8 cellular contexts compared by ENCODE assay signal in the genomic region with DNA sequence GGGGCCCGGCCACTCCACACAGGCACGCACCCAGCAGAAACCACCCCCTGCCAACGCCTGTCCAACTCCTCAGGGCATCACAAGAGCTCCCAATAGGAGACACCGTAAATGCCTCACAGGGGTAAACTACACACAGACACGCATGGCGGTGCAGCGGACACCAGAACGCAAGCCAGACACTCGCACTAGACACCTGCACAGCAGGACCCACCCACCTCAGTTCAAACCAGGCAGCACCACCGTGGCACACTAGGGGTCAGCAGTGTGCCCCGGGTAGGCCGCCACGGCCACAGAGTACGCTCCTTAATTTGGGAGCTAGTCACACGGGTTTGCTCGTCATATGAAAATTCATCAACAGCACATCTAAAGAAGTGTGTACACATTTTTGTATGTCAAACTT. TPM values are rescaled to one million over a fixed set of nuclear protein-coding genes. Genes with fewer than 3 reads are reported as not detected.
A peak's percentile ranks its signal among the peaks of the same experiment; 100 is the strongest.
DNase-seq lines count a peak whose midpoint lies in the region; ATAC-seq, FAIRE-seq and TF ChIP-seq lines count a peak whose summit lies in the region.

No MANE protein-coding gene starts in this region.

- H3K4me1 Mint-ChIP-seq in T-helper 2 cell treated with Interferon-gamma antibody and Interleukin-4, amounts not matched to agents 5 μg/mL and 100 μg/mL, for 36 hours (ENCODE audit: low read depth) = peaks cover 22% of the 10 kb centered on the region
- H3K4me1 Mint-ChIP-seq in astrocyte (ENCODE audit: low read depth, unreplicated experiment) = peaks cover 9% of the 10 kb centered on the region

- peak; percentile 74 for TF ChIP-seq RAD21 in Ishikawa (IDR thresholded peaks at IDR 0.05; ENCODE audit: low read depth)

- FAIRE-seq in astrocyte (lab: Jason Lieb, UNC) = no peak

- no peaks in the 10 kb centered on the region for H3K9me3 Mint-ChIP-seq in T-helper 2 cell treated with Interferon-gamma antibody and Interleukin-4, amounts not matched to agents 5 μg/mL and 100 μg/mL, for 36 hours
- H3K9me3 Mint-ChIP-seq in astrocyte (ENCODE audit: unreplicated experiment) = no peaks in the 10 kb centered on the region

- H3K36me3 ChIP-seq in astrocyte (ENCODE audit: insufficient read depth, low read length) = peaks cover 5% of the 10 kb centered on the region

- DNase-seq in ELF-1 (ENCODE audit: low read depth, low spot score) (peak; percentile 85), astrocyte (ENCODE audit: low read depth) (no peak), iPS-NIHi11 (ENCODE audit: low spot score) (peak; percentile 86)
- peak; percentile 63 for DNase-seq in T-helper 2 cell treated with Interferon-gamma antibody and Interleukin-4, amounts not matched to agents 5 μg/mL and 100 μg/mL, for 36 hours (ENCODE audit: low spot score)
- peak; percentile 65 for DNase-seq in stimulated activated CD4-positive, alpha-beta T cell treated with anti-CD3 and anti-CD28 coated beads, Interleukin-1b, Interleukin-23, amount 100 ng/mL, for 4 hours (ENCODE audit: low read depth in 2 of 2)

- ATAC-seq in GM18517 (IDR thresholded peaks at IDR 0.05; ENCODE audit: unreplicated experiment) = no peak
- ATAC-seq in HG02678 (IDR thresholded peaks at IDR 0.05; ENCODE audit: unreplicated experiment) = no peak

- H3K36me3 Mint-ChIP-seq in T-helper 2 cell treated with Interferon-gamma antibody and Interleukin-4, amounts not matched to agents 5 μg/mL and 100 μg/mL, for 36 hours (ENCODE audit: low read depth) = peaks cover 30% of the 10 kb centered on the region
- peaks cover 13% of the 10 kb centered on the region for H3K36me3 Mint-ChIP-seq in astrocyte (ENCODE audit: low read depth, unreplicated experiment)

- H3K27ac Mint-ChIP-seq in T-helper 2 cell treated with Interferon-gamma antibody and Interleukin-4, amounts not matched to agents 5 μg/mL and 100 μg/mL, for 36 hours = no peak overlapping the region
- H3K27ac Mint-ChIP-seq in astrocyte (ENCODE audit: unreplicated experiment) = peak overlapping the region; percentile 34

- no peak for TF ChIP-seq EP300 in Ishikawa (IDR thresholded peaks at IDR 0.05; ENCODE audit: borderline replicate concordance)

- H2AFZ ChIP-seq in astrocyte (ENCODE audit: low read depth, low read length) = no peak overlapping the region

- H3K9ac ChIP-seq in astrocyte (ENCODE audit: low read length) = no peak overlapping the region

- H3K27ac ChIP-seq in astrocyte (ENCODE audit: low read depth, low read length) = no peak overlapping the region

- peaks cover 24% of the 10 kb centered on the region for H4K20me1 ChIP-seq in astrocyte (ENCODE audit: insufficient read depth, low read length)

- H3K4me3 Mint-ChIP-seq in T-helper 2 cell treated with Interferon-gamma antibody and Interleukin-4, amounts not matched to agents 5 μg/mL and 100 μg/mL, for 36 hours = peak overlapping the region; percentile 26
- peak overlapping the region; percentile 27 for H3K4me3 Mint-ChIP-seq in astrocyte (ENCODE audit: unreplicated experiment)

- H3K4me3 ChIP-seq in astrocyte (ENCODE audit: insufficient read depth, low read depth, low read length) = no peak overlapping the region

- H3K79me2 ChIP-seq in astrocyte (ENCODE audit: insufficient read depth, low read length) = peaks cover 77% of the 10 kb centered on the region

- H3K9me3 ChIP-seq in astrocyte (ENCODE audit: insufficient read depth, low read depth, low read length) = no peaks in the 10 kb centered on the region

- peaks cover 11% of the 10 kb centered on the region for H3K4me1 ChIP-seq in astrocyte (ENCODE audit: insufficient read depth, low read length)

- TF ChIP-seq CTCF in astrocyte (IDR thresholded peaks at IDR 0.05; ENCODE audit: insufficient read depth, low read depth, low read length) = peak; percentile 29

- H3K27me3 ChIP-seq in astrocyte (ENCODE audit: insufficient read depth, low read length) = no peaks in the 10 kb centered on the region

- H3K27me3 Mint-ChIP-seq in T-helper 2 cell treated with Interferon-gamma antibody and Interleukin-4, amounts not matched to agents 5 μg/mL and 100 μg/mL, for 36 hours (ENCODE audit: low read depth) = no peaks in the 10 kb centered on the region
- no peaks in the 10 kb centered on the region for H3K27me3 Mint-ChIP-seq in astrocyte (ENCODE audit: low read depth, unreplicated experiment)

- H3K4me2 ChIP-seq in astrocyte (ENCODE audit: low read length) = no peak overlapping the region

TF ChIP-seq in Ishikawa, 13 proteins besides CTCF, POLR2A, EP300 and RAD21:
- TF ChIP-seq TAF1 (IDR thresholded peaks at IDR 0.05; ENCODE audit: low read depth) = no peak
- no peak for TF ChIP-seq CEBPB (IDR thresholded peaks at IDR 0.05)
- no peak for TF ChIP-seq ZBTB7A (IDR thresholded peaks at IDR 0.05; ENCODE audit: low read depth)
- TF ChIP-seq, protein P1, sequence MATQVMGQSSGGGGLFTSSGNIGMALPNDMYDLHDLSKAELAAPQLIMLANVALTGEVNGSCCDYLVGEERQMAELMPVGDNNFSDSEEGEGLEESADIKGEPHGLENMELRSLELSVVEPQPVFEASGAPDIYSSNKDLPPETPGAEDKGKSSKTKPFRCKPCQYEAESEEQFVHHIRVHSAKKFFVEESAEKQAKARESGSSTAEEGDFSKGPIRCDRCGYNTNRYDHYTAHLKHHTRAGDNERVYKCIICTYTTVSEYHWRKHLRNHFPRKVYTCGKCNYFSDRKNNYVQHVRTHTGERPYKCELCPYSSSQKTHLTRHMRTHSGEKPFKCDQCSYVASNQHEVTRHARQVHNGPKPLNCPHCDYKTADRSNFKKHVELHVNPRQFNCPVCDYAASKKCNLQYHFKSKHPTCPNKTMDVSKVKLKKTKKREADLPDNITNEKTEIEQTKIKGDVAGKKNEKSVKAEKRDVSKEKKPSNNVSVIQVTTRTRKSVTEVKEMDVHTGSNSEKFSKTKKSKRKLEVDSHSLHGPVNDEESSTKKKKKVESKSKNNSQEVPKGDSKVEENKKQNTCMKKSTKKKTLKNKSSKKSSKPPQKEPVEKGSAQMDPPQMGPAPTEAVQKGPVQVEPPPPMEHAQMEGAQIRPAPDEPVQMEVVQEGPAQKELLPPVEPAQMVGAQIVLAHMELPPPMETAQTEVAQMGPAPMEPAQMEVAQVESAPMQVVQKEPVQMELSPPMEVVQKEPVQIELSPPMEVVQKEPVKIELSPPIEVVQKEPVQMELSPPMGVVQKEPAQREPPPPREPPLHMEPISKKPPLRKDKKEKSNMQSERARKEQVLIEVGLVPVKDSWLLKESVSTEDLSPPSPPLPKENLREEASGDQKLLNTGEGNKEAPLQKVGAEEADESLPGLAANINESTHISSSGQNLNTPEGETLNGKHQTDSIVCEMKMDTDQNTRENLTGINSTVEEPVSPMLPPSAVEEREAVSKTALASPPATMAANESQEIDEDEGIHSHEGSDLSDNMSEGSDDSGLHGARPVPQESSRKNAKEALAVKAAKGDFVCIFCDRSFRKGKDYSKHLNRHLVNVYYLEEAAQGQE (IDR thresholded peaks at IDR 0.05; ENCODE audit: low read depth) = no peak
- TF ChIP-seq, protein P2, sequence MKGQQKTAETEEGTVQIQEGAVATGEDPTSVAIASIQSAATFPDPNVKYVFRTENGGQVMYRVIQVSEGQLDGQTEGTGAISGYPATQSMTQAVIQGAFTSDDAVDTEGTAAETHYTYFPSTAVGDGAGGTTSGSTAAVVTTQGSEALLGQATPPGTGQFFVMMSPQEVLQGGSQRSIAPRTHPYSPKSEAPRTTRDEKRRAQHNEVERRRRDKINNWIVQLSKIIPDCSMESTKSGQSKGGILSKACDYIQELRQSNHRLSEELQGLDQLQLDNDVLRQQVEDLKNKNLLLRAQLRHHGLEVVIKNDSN (IDR thresholded peaks at IDR 0.05) = no peak
- TF ChIP-seq CREB1 (IDR thresholded peaks at IDR 0.05; ENCODE audit: low read depth) = no peak
- no peak for TF ChIP-seq FOXM1 (IDR thresholded peaks at IDR 0.05; ENCODE audit: borderline replicate concordance, low read depth)
- no peak for TF ChIP-seq EGR1 (IDR thresholded peaks at IDR 0.05)
- no peak for TF ChIP-seq NFIC (IDR thresholded peaks at IDR 0.05)
- no peak for TF ChIP-seq TEAD4 (IDR thresholded peaks at IDR 0.05)
- TF ChIP-seq TCF12 (IDR thresholded peaks at IDR 0.05; ENCODE audit: low read depth) = no peak
- TF ChIP-seq YY1 (IDR thresholded peaks at IDR 0.05; ENCODE audit: low read depth) = no peak
- TF ChIP-seq MAX (IDR thresholded peaks at IDR 0.05) = no peak

RNA-seq across cellular contexts. Expression of gene SLC38A10, which starts 3.4 kb away (rescaled TPM):
- 71.4 and 80.3 TPM in 2 replicates for total RNA-seq in astrocyte

RNA-seq across cellular contexts. Expression of gene NDUFAF8, which starts 52.5 kb away (rescaled TPM):
- total RNA-seq in astrocyte = 52.6 and 67.2 TPM in 2 replicates

RNA-seq across cellular contexts. Expression of gene TEPSIN, which starts 52.8 kb away (rescaled TPM):
- 26.4 and 28.7 TPM in 2 replicates for total RNA-seq in astrocyte
